1 cellular context compared by ENCODE assay signal in genomic region chr22:31093090-31093850, GRCh38.
TF ChIP-seq lines count a peak whose summit lies in the region.

No MANE protein-coding gene starts in this region.

TF ChIP-seq in WTC11, 78 proteins besides CTCF, POLR2A, EP300 and RAD21 (continued from another document):
- no peak for TF ChIP-seq ZSCAN18 (CRISPR knock-in tag; IDR thresholded peaks at IDR 0.05)
- no peak for TF ChIP-seq ZNF512 (CRISPR knock-in tag; IDR thresholded peaks at IDR 0.05; ENCODE audit: borderline replicate concordance)
TF ChIP-seq in WTC11: peak in this region for 0.
